In the genomic region with DNA sequence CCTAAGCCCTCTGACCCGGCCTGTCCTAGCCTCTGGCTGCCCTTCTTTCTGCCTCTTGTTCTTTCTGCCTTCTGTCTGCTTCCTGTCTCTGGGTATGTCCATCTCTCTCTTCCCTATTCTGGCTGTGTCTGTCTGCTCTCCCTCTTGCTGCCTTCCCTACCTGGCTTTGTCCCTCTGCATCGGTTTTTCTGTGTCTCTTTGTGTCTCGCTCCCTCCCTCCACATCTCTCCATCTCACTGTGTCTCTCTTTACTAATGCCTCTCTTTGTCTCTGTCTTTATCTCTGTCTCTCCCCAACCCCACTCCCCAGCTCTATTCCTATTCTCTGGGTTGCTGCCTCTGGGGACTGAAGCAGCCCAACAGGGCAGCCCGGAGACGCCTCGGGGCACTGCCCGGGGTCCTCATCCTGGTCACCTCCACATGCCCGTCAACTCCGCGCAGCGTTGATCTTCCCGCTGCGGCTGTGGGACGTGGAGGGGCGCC, we compare ENCODE assay signal across 8 cellular contexts. TPM values are rescaled to one million over a fixed set of nuclear protein-coding genes. Genes with fewer than 3 reads are reported as not detected.
DNase-seq lines count a peak whose midpoint lies in the region; ATAC-seq, FAIRE-seq and TF ChIP-seq lines count a peak whose summit lies in the region.

No MANE protein-coding gene starts in this region.

- H3K4me2 ChIP-seq in OCI-LY3 (ENCODE audit: low read length), result peak overlapping the region; percentile 100

- peaks cover 30% of the 10 kb centered on the region for H3K27me3 ChIP-seq in OCI-LY3 (ENCODE audit: low read depth, low read length)
- H3K27me3 ChIP-seq in endodermal cell (ENCODE audit: control insufficient read depth, insufficient read depth, low read length, poor library complexity, severe bottlenecking), result peaks cover 94% of the 10 kb centered on the region

- ATAC-seq in GM18868 (IDR thresholded peaks at IDR 0.05; ENCODE audit: unreplicated experiment), result no peak

- H2AFZ ChIP-seq in OCI-LY3 (ENCODE audit: low read depth, low read length), result 0 out of 2 replicates have a peak overlapping the region, but pooled peaks have one; percentile 47

- H3K4me3 ChIP-seq in OCI-LY3 (ENCODE audit: low read length), result peak overlapping the region; percentile 91
- peak overlapping the region; percentile 67 for H3K4me3 ChIP-seq in endodermal cell (ENCODE audit: low read length)
- H3K4me3 ChIP-seq in retinal pigment epithelial cell (ENCODE audit: low read length), result peak overlapping the region; percentile 42

- TF ChIP-seq CTCF in OCI-LY3 (IDR thresholded peaks at IDR 0.05; ENCODE audit: low read depth, low read length), result no peak
- TF ChIP-seq CTCF in endodermal cell (conservative IDR thresholded peaks at IDR 0.05), result no peak
- TF ChIP-seq CTCF in retinal pigment epithelial cell (conservative IDR thresholded peaks at IDR 0.05; ENCODE audit: low read depth, low read length), result no peak

- H3K4me1 ChIP-seq in OCI-LY3 (ENCODE audit: low read length) (peaks cover 35% of the 10 kb centered on the region), endodermal cell (ENCODE audit: control insufficient read depth, insufficient read depth, low read length) (peaks cover 6% of the 10 kb centered on the region)

- H3K4me3 Mint-ChIP-seq in T-helper 2 cell treated with Interferon-gamma antibody and Interleukin-4, amounts not matched to agents 5 μg/mL and 100 μg/mL, for 36 hours, result peak overlapping the region; percentile 91
- peak overlapping the region; percentile 40 for H3K4me3 Mint-ChIP-seq in endodermal cell

- H3K9ac ChIP-seq in OCI-LY3 (ENCODE audit: low read length) (peak overlapping the region; percentile 88), endodermal cell (ENCODE audit: extremely low read depth, low read length, poor library complexity, severe bottlenecking) (no peak overlapping the region)

- DNase-seq in T-helper 2 cell treated with Interferon-gamma antibody and Interleukin-4, amounts not matched to agents 5 μg/mL and 100 μg/mL, for 36 hours (ENCODE audit: low spot score), result no peak
- no peak for DNase-seq in T-helper 2 cell
- DNase-seq in endodermal cell, result peak; percentile 72
- DNase-seq in retinal pigment epithelial cell (ENCODE audit: low read depth), result no peak
- no peak for DNase-seq in HTR-8/SVneo (ENCODE audit: insufficient read length, low spot score)
- no peak for DNase-seq in NOMO-1 treated with DMSO at 0.1 percent for 48 hours (lab: John Stamatoyannopoulos, UW; ENCODE audit: unreplicated experiment)

- FAIRE-seq in HTR-8/SVneo (lab: Jason Lieb, UNC), result no peak

- H3K36me3 ChIP-seq in OCI-LY3 (replicated peaks; ENCODE audit: low read depth, low read length), result peaks cover 2% of the 10 kb centered on the region
- peaks cover 2% of the 10 kb centered on the region for H3K36me3 ChIP-seq in endodermal cell (ENCODE audit: control insufficient read depth, insufficient read depth, low read length)

- no peaks in the 10 kb centered on the region for H3K79me2 ChIP-seq in OCI-LY3 (ENCODE audit: low read length)

- peaks cover 55% of the 10 kb centered on the region for H3K4me1 Mint-ChIP-seq in T-helper 2 cell treated with Interferon-gamma antibody and Interleukin-4, amounts not matched to agents 5 μg/mL and 100 μg/mL, for 36 hours (ENCODE audit: low read depth)
- peaks cover 32% of the 10 kb centered on the region for H3K4me1 Mint-ChIP-seq in endodermal cell

- peaks cover 4% of the 10 kb centered on the region for H3K36me3 Mint-ChIP-seq in T-helper 2 cell treated with Interferon-gamma antibody and Interleukin-4, amounts not matched to agents 5 μg/mL and 100 μg/mL, for 36 hours (ENCODE audit: low read depth)
- H3K36me3 Mint-ChIP-seq in endodermal cell (ENCODE audit: low read depth), result peaks cover 1% of the 10 kb centered on the region

- H3K27me3 Mint-ChIP-seq in T-helper 2 cell treated with Interferon-gamma antibody and Interleukin-4, amounts not matched to agents 5 μg/mL and 100 μg/mL, for 36 hours (ENCODE audit: low read depth), result peaks cover 45% of the 10 kb centered on the region
- H3K27me3 Mint-ChIP-seq in endodermal cell (ENCODE audit: insufficient read depth), result peaks cover 93% of the 10 kb centered on the region

- H3K9me3 ChIP-seq in OCI-LY3 (ENCODE audit: insufficient read depth, low read length), result no peaks in the 10 kb centered on the region
- H3K9me3 ChIP-seq in endodermal cell (ENCODE audit: control insufficient read depth, low read length), result no peaks in the 10 kb centered on the region

- 3 to 5% methylated on average over 10 to 15 of the region's 15 CpGs for WGBS in endodermal cell (ENCODE audit: insufficient coverage in 1 of 2, insufficient read length in 1 of 2), 2 experiments

- H4K20me1 ChIP-seq in OCI-LY3 (ENCODE audit: insufficient read depth, low read length), result peaks cover 2% of the 10 kb centered on the region; the same call in 1 of the 2 replicates

- H3K27ac ChIP-seq in OCI-LY3 (ENCODE audit: low read length) (peak overlapping the region; percentile 46), endodermal cell (ENCODE audit: low read depth, low read length) (peak overlapping the region; percentile 92)

- no peaks in the 10 kb centered on the region for H3K9me3 Mint-ChIP-seq in T-helper 2 cell treated with Interferon-gamma antibody and Interleukin-4, amounts not matched to agents 5 μg/mL and 100 μg/mL, for 36 hours
- no peaks in the 10 kb centered on the region for H3K9me3 Mint-ChIP-seq in endodermal cell

- peak overlapping the region; percentile 85 for H3K27ac Mint-ChIP-seq in T-helper 2 cell treated with Interferon-gamma antibody and Interleukin-4, amounts not matched to agents 5 μg/mL and 100 μg/mL, for 36 hours
- H3K27ac Mint-ChIP-seq in endodermal cell, result no peak overlapping the region

RNA-seq across cellular contexts. Expression of a gene that starts 10.1 kb away (rescaled TPM):
- total RNA-seq in endodermal cell, result 100 to 1,000 TPM in 1 of 2 donors, 10 to 100 TPM in 1; 76.7 to 134 TPM
- 141 TPM for polyA plus RNA-seq in endodermal cell (2013, experiment 1 of 2)
- 96.2 TPM for polyA plus RNA-seq in endodermal cell (2013, experiment 2 of 2)

RNA-seq across cellular contexts. Expression of a gene that starts 11.4 kb away (rescaled TPM):
- total RNA-seq in endodermal cell, result 1 to 10 TPM; 5.9 to 6.8 TPM
- 2.5 TPM for polyA plus RNA-seq in endodermal cell (2013, experiment 1 of 2)
- 1.9 TPM for polyA plus RNA-seq in endodermal cell (2013, experiment 2 of 2)

RNA-seq across cellular contexts. Expression of a gene that starts 23.0 kb away (rescaled TPM):
- 1 to 10 TPM in 1 of 2 donors, under 1 TPM in 1; 0.31 to 1.1 TPM for total RNA-seq in endodermal cell
- 7.8 TPM for polyA plus RNA-seq in endodermal cell (2013, experiment 1 of 2)
- polyA plus RNA-seq in endodermal cell (2013, experiment 2 of 2), result 6.4 TPM
